In genomic region chr19:32307591-32307990, GRCh38 we compare ENCODE assay signal across 31 cellular contexts.
"Had no signal": no experiment of that assay in that cellular context is flagged by ENCODE, and none has a peak within 500 bp of the region (broad histone marks: within the 10 kb centered on the region; RNA-seq: fewer than 3 reads in every experiment).

No MANE protein-coding gene starts in this region.

- ATAC-seq: gastroesophageal sphincter; heart left ventricle; left lobe of liver; mucosa of descending colon; natural killer cell treated with Interleukin-12 subunit alpha and Interleukin-12 subunit beta and Interleukin-15 and Interleukin-18, amount 100 ng/mL, for 72 hours; sciatic nerve; stimulated activated naive CD8-positive, alpha-beta T cell treated with anti-CD3 and anti-CD28 coated beads, Interleukin-15, amount 100 ng/mL, for 72 hours; upper lobe of right lung had no signal

- H3K4me1 ChIP-seq: gastroesophageal sphincter, heart left ventricle, prostate gland, right atrium auricular region, suprapubic skin, transverse colon, upper lobe of right lung, vagina had no signal

- H3K4me2 ChIP-seq: hepatocyte, smooth muscle cell had no signal

- H3K79me2 ChIP-seq: hepatocyte had no signal

- H2AFZ ChIP-seq: hepatocyte had no signal

- H3K36me3 Mint-ChIP-seq: mesothelial cell of epicardium had no signal

- H3K4me3 ChIP-seq: dorsolateral prefrontal cortex, gastroesophageal sphincter, heart left ventricle, hepatocyte, lung, mucosa of descending colon, prostate gland, right atrium auricular region, smooth muscle cell, suprapubic skin, transverse colon, upper lobe of right lung, vagina had no signal

- H3K27ac Mint-ChIP-seq: memory B cell; mesothelial cell of epicardium; natural killer cell treated with Interleukin-12 subunit alpha and Interleukin-12 subunit beta and Interleukin-15 and Interleukin-18, amount 100 ng/mL, for 72 hours; stimulated activated naive CD8-positive, alpha-beta T cell treated with anti-CD3 and anti-CD28 coated beads, Interleukin-15, amount 100 ng/mL, for 72 hours had no signal

- H3K4me3 Mint-ChIP-seq: memory B cell; mesothelial cell of epicardium; naive B cell; natural killer cell treated with Interleukin-12 subunit alpha and Interleukin-12 subunit beta and Interleukin-15 and Interleukin-18, amount 100 ng/mL, for 72 hours; neural crest cell; stimulated activated naive CD8-positive, alpha-beta T cell treated with anti-CD3 and anti-CD28 coated beads, Interleukin-15, amount 100 ng/mL, for 72 hours had no signal

- DNase-seq: dorsolateral prefrontal cortex; effector CD8-positive, alpha-beta T cell; erythroblast; heart left ventricle; kidney; mucosa of descending colon; naive B cell; stimulated activated CD4-positive, alpha-beta T cell treated with anti-CD3 and anti-CD28 coated beads, Interleukin-12 subunit alpha, Interleukin-12 subunit beta, amount 100 ng/mL, for 4 hours; stimulated activated CD4-positive, alpha-beta T cell treated with anti-CD3 and anti-CD28 coated beads, Interleukin-1b, Interleukin-23, amount 100 ng/mL, for 48 hours; stimulated activated CD4-positive, alpha-beta T cell treated with anti-CD3 and anti-CD28 coated beads, Interleukin-4, amount 100 ng/mL, for 1 hour; stimulated activated CD8-positive, alpha-beta memory T cell treated with anti-CD3 and anti-CD28 coated beads, Interleukin-4, amount 100 ng/mL, for 48 hours; stimulated activated naive CD4-positive, alpha-beta T cell; stimulated activated naive CD8-positive, alpha-beta T cell treated with anti-CD3 and anti-CD28 coated beads, Interleukin-15, amount 100 ng/mL, for 72 hours; transverse colon; upper lobe of right lung had no signal

- H3K27me3 ChIP-seq: right atrium auricular region, vagina had no signal

- H3K4me1 Mint-ChIP-seq: memory B cell; mesothelial cell of epicardium; naive B cell; neural crest cell; stimulated activated naive CD8-positive, alpha-beta T cell treated with anti-CD3 and anti-CD28 coated beads, Interleukin-15, amount 100 ng/mL, for 72 hours had no signal

- H3K9me3 ChIP-seq: prostate gland, transverse colon, vagina had no signal

- H3K27ac ChIP-seq: dorsolateral prefrontal cortex, gastroesophageal sphincter, heart left ventricle, hepatocyte, prostate gland, right atrium auricular region, suprapubic skin, transverse colon, upper lobe of right lung, vagina had no signal

- H3K36me3 ChIP-seq: gastroesophageal sphincter, heart left ventricle, prostate gland, right atrium auricular region, suprapubic skin, transverse colon, upper lobe of right lung, vagina had no signal

- FAIRE-seq: colon, endothelial cell of umbilical vein, kidney had no signal
